ENCODE assay signal across 23 cellular contexts in the genomic region with DNA sequence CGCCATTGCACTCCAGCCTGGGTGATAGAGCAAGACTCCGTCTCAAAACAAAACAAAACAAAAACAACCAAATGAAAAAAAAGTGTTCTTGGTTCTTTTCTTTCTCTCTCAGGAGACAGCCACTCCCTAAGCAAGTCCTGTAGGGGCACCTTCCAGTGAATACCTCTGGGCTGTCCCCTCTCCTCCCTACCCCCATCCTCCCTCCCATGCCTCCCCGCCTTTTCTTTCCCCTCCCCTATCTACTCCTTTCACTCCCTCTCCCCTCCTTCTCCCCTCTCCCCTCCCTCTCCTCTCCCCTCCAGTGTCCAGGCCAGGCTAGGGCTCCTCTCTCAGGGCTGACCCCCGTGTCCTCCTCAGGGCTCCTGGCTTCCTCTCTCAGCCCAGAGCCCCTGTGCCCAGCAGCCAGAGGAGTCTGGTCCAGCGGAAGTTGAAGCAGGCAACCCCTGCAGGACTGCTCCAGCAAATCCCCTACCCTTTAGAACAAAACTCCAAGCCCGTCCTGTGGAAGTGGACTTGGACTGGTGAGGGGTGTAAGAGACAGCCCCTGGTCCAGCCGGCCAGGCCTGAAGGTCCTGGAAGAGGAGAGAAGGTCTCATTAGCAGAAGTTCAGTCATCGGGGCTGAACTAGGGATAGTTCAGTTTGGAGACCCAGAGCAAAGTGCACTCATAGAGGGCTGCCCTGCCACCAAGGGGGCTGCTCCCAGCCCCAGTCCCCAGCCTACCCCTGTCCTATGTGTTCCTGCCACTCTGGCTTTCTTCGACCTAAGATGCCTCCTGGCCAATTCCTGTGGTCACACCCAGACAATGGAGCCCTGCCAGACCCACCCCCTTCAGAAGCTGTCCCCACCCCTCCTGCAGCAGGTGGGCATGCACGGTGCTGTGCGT.
"Had no signal": no experiment of that assay in that cellular context is flagged by ENCODE, and none has a peak within 500 bp of the region (broad histone marks: within the 10 kb centered on the region; RNA-seq: fewer than 3 reads in every experiment).

No MANE protein-coding gene starts in this region.

- ATAC-seq: activated CD8-positive, alpha-beta T cell treated with anti-CD3 and anti-CD28 coated beads, Interleukin-2, amount 10 ng/mL, durations not matched to agents 7 days and 5 days; body of pancreas; left colon; T-helper 17 cell had no signal

- H3K27me3 ChIP-seq: body of pancreas, vagina had no signal

- H3K9me3 ChIP-seq: neutrophil, vagina had no signal

- H3K4me3 ChIP-seq: body of pancreas, lung, tibial artery, vagina had no signal

- H3K4me1 ChIP-seq: body of pancreas, tibial artery, vagina had no signal

- H3K27ac ChIP-seq: body of pancreas, neutrophil, tibial artery, vagina had no signal

- DNase-seq: activated CD4-positive, alpha-beta T cell treated with anti-CD3 and anti-CD28 coated beads, Interleukin-2, amount 10 ng/mL, durations not matched to agents 24 days and 14 days; activated CD4-positive, CD25-positive, alpha-beta regulatory T cell; activated CD8-positive, alpha-beta memory T cell treated with anti-CD3 and anti-CD28 coated beads, Interleukin-2, amount 50 U/mL, for 4 hours; activated CD8-positive, alpha-beta T cell treated with anti-CD3 and anti-CD28 coated beads, Interleukin-2, amount 10 ng/mL, durations not matched to agents 7 days and 5 days; activated gamma-delta T cell; activated naive CD8-positive, alpha-beta T cell treated with anti-CD3 and anti-CD28 coated beads for 36 hours; activated T-cell treated with anti-CD3 and anti-CD28 coated beads, Interleukin-2, amount 50 U/mL, for 48 hours; amygdala; body of pancreas; central memory CD4-positive, alpha-beta T cell; cortex of kidney; effector memory CD4-positive, alpha-beta T cell; left colon; naive B cell; retina; stimulated activated CD4-positive, alpha-beta T cell treated with anti-CD3 and anti-CD28 coated beads, Interleukin-4, amount 100 ng/mL, for 24 hours; stimulated activated naive CD4-positive, alpha-beta T cell; T-helper 17 cell had no signal

- H3K36me3 ChIP-seq: neutrophil, tibial artery, vagina had no signal

- FAIRE-seq: frontal cortex had no signal
